In genomic region chr11:32571039-32571438, GRCh38 we compare ENCODE assay signal across 1 cellular context.
TF ChIP-seq lines count a peak whose summit lies in the region.

No MANE protein-coding gene starts in this region.

TF ChIP-seq in K562, 482 proteins besides CTCF, POLR2A, EP300 and RAD21:
- TF ChIP-seq E2F6 (IDR thresholded peaks at IDR 0.05; ENCODE audit: borderline replicate concordance in 1 of 2, extremely low read depth in 1 of 2, insufficient read depth in 1 of 2, insufficient read length in 1 of 2, low read depth in 1 of 2, low read length in 1 of 2, poor library complexity in 1 of 2, severe bottlenecking in 1 of 2) (peak in 1 of 2 experiments; percentile 39), ZNF134 (CRISPR knock-in tag; conservative IDR thresholded peaks at IDR 0.05) (no peak), MGA (IDR thresholded peaks at IDR 0.05) (peak; percentile 53; the same call in 1 of the 2 replicates), MAFK (IDR thresholded peaks at IDR 0.05; ENCODE audit: low read length) (no peak)
